ENCODE assay signal across 14 cellular contexts in genomic region chr1:222994506-222995229, GRCh38.
DNase-seq lines count a peak whose midpoint lies in the region; ATAC-seq, FAIRE-seq and TF ChIP-seq lines count a peak whose summit lies in the region.
"Had no signal": no experiment of that assay in that cellular context is flagged by ENCODE, and none has a peak within 500 bp of the region (broad histone marks: within the 10 kb centered on the region; RNA-seq: fewer than 3 reads in every experiment).

No MANE protein-coding gene starts in this region.

- peaks cover 36% of the 10 kb centered on the region for H3K4me1 ChIP-seq in endothelial cell of umbilical vein (ENCODE audit: control insufficient read depth, extremely low read depth, insufficient read depth, low read length)

- H3K36me3 Mint-ChIP-seq in nephron progenitor cell (ENCODE audit: low read depth) (peaks cover 82% of the 10 kb centered on the region), immature natural killer cell (peaks cover 18 to 43% (median 30%) of the 10 kb centered on the region in 3 donors)
- no peaks in the 10 kb centered on the region for H3K36me3 Mint-ChIP-seq in stimulated activated effector memory CD8-positive, alpha-beta T cell treated with anti-CD3 and anti-CD28 coated beads, Interleukin-12 subunit alpha, Interleukin-12 subunit beta, amount 100 ng/mL, for 72 hours

- no peak for ATAC-seq in HG02588 (IDR thresholded peaks at IDR 0.05; ENCODE audit: unreplicated experiment)
- ATAC-seq in stimulated activated effector memory CD8-positive, alpha-beta T cell treated with anti-CD3 and anti-CD28 coated beads, Interleukin-12 subunit alpha, Interleukin-12 subunit beta, amount 100 ng/mL, for 72 hours, result no peak
- ATAC-seq: activated CD8-positive, alpha-beta T cell treated with anti-CD3 and anti-CD28 coated beads, Interleukin-2, amount 10 ng/mL, durations not matched to agents 7 days and 5 days; left colon had no signal

- peak overlapping the region; percentile 81 for H3K27ac ChIP-seq in endothelial cell of umbilical vein (ENCODE audit: insufficient read depth, low read depth, low read length)

- H3K27me3 ChIP-seq in endothelial cell of umbilical vein (ENCODE audit: control insufficient read depth in 2 of 2, insufficient read depth in 2 of 2, low read length in 2 of 2), result no peaks in the 10 kb centered on the region

- TF ChIP-seq CTCF in endothelial cell of umbilical vein (IDR thresholded peaks at IDR 0.05; ENCODE audit: extremely low read depth in 1 of 2, insufficient read depth in 1 of 2, low read depth in 1 of 2, low read length in 2 of 2) (no peak), nephron progenitor cell (IDR thresholded peaks at IDR 0.05) (no peak)

- H3K9me1 ChIP-seq in endothelial cell of umbilical vein (replicated peaks; ENCODE audit: control insufficient read depth, extremely low read depth, insufficient read depth, low read length), result no peaks in the 10 kb centered on the region

- intact Hi-C loops in endothelial cell of umbilical vein (cut with micrococcal nuclease), result loop anchor here (1.0 to 10.0 kb wide), 9 partner anchors 15 to 1498 kb away; partner anchors contain the start of genes AIDA, BROX and DISP1

- no peaks in the 10 kb centered on the region for H3K9me3 ChIP-seq in endothelial cell of umbilical vein (replicated peaks; ENCODE audit: control insufficient read depth, insufficient read depth, low read length)

- H3K9ac ChIP-seq in endothelial cell of umbilical vein (replicated peaks; ENCODE audit: extremely low read depth, insufficient read depth, low read length), result peak overlapping the region; percentile 68

- dilution Hi-C loops in endothelial cell of umbilical vein (cut with MboI; ENCODE audit: extremely low pct_ligation_motif_present, low sequenced_read_pairs), result no loop called here

- no peaks in the 10 kb centered on the region for H3K79me2 ChIP-seq in endothelial cell of umbilical vein (ENCODE audit: control insufficient read depth, insufficient read depth, low read length)

- no peaks in the 10 kb centered on the region for H3K36me3 ChIP-seq in endothelial cell of umbilical vein (ENCODE audit: control insufficient read depth in 2 of 2, extremely low read depth in 1 of 2, insufficient read depth in 2 of 2, low read length in 2 of 2)

- H2AFZ ChIP-seq in endothelial cell of umbilical vein (ENCODE audit: low read depth, low read length), result no peak overlapping the region

- H3K9me3 Mint-ChIP-seq in nephron progenitor cell (no peaks in the 10 kb centered on the region), immature natural killer cell (no peaks in the 10 kb centered on the region)
- H3K9me3 Mint-ChIP-seq in stimulated activated effector memory CD8-positive, alpha-beta T cell treated with anti-CD3 and anti-CD28 coated beads, Interleukin-12 subunit alpha, Interleukin-12 subunit beta, amount 100 ng/mL, for 72 hours, result no peaks in the 10 kb centered on the region
- H3K9me3 Mint-ChIP-seq: activated naive CD8-positive, alpha-beta T cell treated with anti-CD3 and anti-CD28 coated beads for 36 hours had no signal

- peak overlapping the region in 1 of 3 experiments; percentile 52 for H3K4me3 ChIP-seq in endothelial cell of umbilical vein (replicated peaks in 1 of 3; ENCODE audit: insufficient read depth in 1 of 3, low read depth in 1 of 3, low read length in 3 of 3)

- FAIRE-seq in endothelial cell of umbilical vein (lab: Jason Lieb, UNC), result no peak
- FAIRE-seq: endometrium had no signal

- POLR2A ChIA-PET in endothelial cell of umbilical vein (lab: Charles Lee), result no interaction called here

- CTCF ChIA-PET in endothelial cell of umbilical vein (lab: Charles Lee), result interaction anchor here (1.0 to 2.9 kb wide), 4 partner anchors 21 to 129 kb away, joined by 5 to 13 read pairs (median 7); no protein-coding TSS in a partner anchor

- TF ChIP-seq POLR2A in endothelial cell of umbilical vein (IDR thresholded peaks at IDR 0.05; ENCODE audit: low read depth, low read length), result no peak

- H3K4me2 ChIP-seq in endothelial cell of umbilical vein (ENCODE audit: insufficient read depth, low read length), result peak overlapping the region; percentile 87

- H4K20me1 ChIP-seq in endothelial cell of umbilical vein (replicated peaks; ENCODE audit: control insufficient read depth, extremely low read depth, insufficient read depth, low read length), result no peaks in the 10 kb centered on the region

- BruUV-seq in endothelial cell of umbilical vein (replicated peaks; lab: Mats Ljungman, UMichigan), result no TSS peak

- DNase-seq in COLO829 (ENCODE audit: low spot score), result peak; percentile 54
- peak; percentile 41 for DNase-seq in NCI-H226
- DNase-seq in endothelial cell of umbilical vein (ENCODE audit: low read depth, low spot score), result peak; percentile 79
- no peak for DNase-seq in nephron progenitor cell
- DNase-seq in stimulated activated effector memory CD8-positive, alpha-beta T cell treated with anti-CD3 and anti-CD28 coated beads, Interleukin-12 subunit alpha, Interleukin-12 subunit beta, amount 100 ng/mL, for 72 hours (ENCODE audit: low spot score in 2 of 2), result no peak
- DNase-seq in ureter (ENCODE audit: low spot score), result no peak
- no peak for DNase-seq in immature natural killer cell
- DNase-seq: activated CD8-positive, alpha-beta T cell treated with anti-CD3 and anti-CD28 coated beads, Interleukin-2, amount 10 ng/mL, durations not matched to agents 7 days and 5 days; activated naive CD8-positive, alpha-beta T cell treated with anti-CD3 and anti-CD28 coated beads for 36 hours; DMS 273 treated with DMSO at 0.1 percent for 48 hours; left colon; retina had no signal

- H3K4me1 Mint-ChIP-seq in nephron progenitor cell (peaks cover 53% of the 10 kb centered on the region), immature natural killer cell (peaks cover 0 to 2% of the 10 kb centered on the region in 2 donors)
- no peaks in the 10 kb centered on the region for H3K4me1 Mint-ChIP-seq in stimulated activated effector memory CD8-positive, alpha-beta T cell treated with anti-CD3 and anti-CD28 coated beads, Interleukin-12 subunit alpha, Interleukin-12 subunit beta, amount 100 ng/mL, for 72 hours
- H3K4me1 Mint-ChIP-seq: activated naive CD8-positive, alpha-beta T cell treated with anti-CD3 and anti-CD28 coated beads for 36 hours had no signal

- H3K4me3 Mint-ChIP-seq in nephron progenitor cell (no peak overlapping the region), immature natural killer cell (no peak overlapping the region)
- H3K4me3 Mint-ChIP-seq in stimulated activated effector memory CD8-positive, alpha-beta T cell treated with anti-CD3 and anti-CD28 coated beads, Interleukin-12 subunit alpha, Interleukin-12 subunit beta, amount 100 ng/mL, for 72 hours, result no peak overlapping the region
- H3K4me3 Mint-ChIP-seq: activated CD8-positive, alpha-beta T cell treated with anti-CD3 and anti-CD28 coated beads, Interleukin-2, amount 10 ng/mL, durations not matched to agents 7 days and 5 days; activated naive CD8-positive, alpha-beta T cell treated with anti-CD3 and anti-CD28 coated beads for 36 hours had no signal

- H3K27me3 Mint-ChIP-seq in nephron progenitor cell (ENCODE audit: low read depth, poor library complexity), result no peaks in the 10 kb centered on the region
- H3K27me3 Mint-ChIP-seq in immature natural killer cell (ENCODE audit: low read depth in 3 of 3), result peaks cover 0 to 1% (median 0%) of the 10 kb centered on the region in 3 donors
- H3K27me3 Mint-ChIP-seq: activated naive CD8-positive, alpha-beta T cell treated with anti-CD3 and anti-CD28 coated beads for 36 hours had no signal

- H3K27ac Mint-ChIP-seq in nephron progenitor cell, result peak overlapping the region; percentile 60
- H3K27ac Mint-ChIP-seq in stimulated activated effector memory CD8-positive, alpha-beta T cell treated with anti-CD3 and anti-CD28 coated beads, Interleukin-12 subunit alpha, Interleukin-12 subunit beta, amount 100 ng/mL, for 72 hours, result no peak overlapping the region
- H3K27ac Mint-ChIP-seq in immature natural killer cell, result no peak overlapping the region
- H3K27ac Mint-ChIP-seq: activated CD8-positive, alpha-beta T cell treated with anti-CD3 and anti-CD28 coated beads, Interleukin-2, amount 10 ng/mL, durations not matched to agents 7 days and 5 days; activated naive CD8-positive, alpha-beta T cell treated with anti-CD3 and anti-CD28 coated beads for 36 hours had no signal

TF ChIP-seq in endothelial cell of umbilical vein, 7 proteins besides CTCF, POLR2A, EP300 and RAD21:
- peak; percentile 34 for TF ChIP-seq GATA2 (IDR thresholded peaks at IDR 0.05; ENCODE audit: insufficient read depth, insufficient read length, low read depth, low read length)
- TF ChIP-seq JUN (IDR thresholded peaks at IDR 0.05; ENCODE audit: borderline replicate concordance, insufficient read depth, insufficient read length, low read depth), result peak; percentile 70
- TF ChIP-seq EZH2 (IDR thresholded peaks at IDR 0.05; ENCODE audit: borderline replicate concordance, low read depth, low read length, severe bottlenecking), result no peak
- peak; percentile 23 for TF ChIP-seq POLR2AphosphoS5 (IDR thresholded peaks at IDR 0.05; ENCODE audit: insufficient read depth, low read depth, low read length)
- peak; percentile 84 for TF ChIP-seq FOS (IDR thresholded peaks at IDR 0.05; ENCODE audit: borderline replicate concordance, insufficient read depth, low read length)

Comparison
In these comparisons a context has a peak if more than half of its experiments do, and no peak if none do; other contexts are left out.
1. DNase-seq: peak in COLO829 (single experiment), NCI-H226 (single experiment) and endothelial cell of umbilical vein (single experiment); none in nephron progenitor cell (single experiment), stimulated activated effector memory CD8-positive, alpha-beta T cell treated with anti-CD3 and anti-CD28 coated beads, Interleukin-12 subunit alpha, Interleukin-12 subunit beta, amount 100 ng/mL, for 72 hours (0 of 2), ureter (single experiment) and immature natural killer cell (0 of 3).